In genomic region chr15:75258620-75259343, GRCh38 we compare ENCODE assay signal across 17 cellular contexts. TPM values are rescaled to one million over a fixed set of nuclear protein-coding genes. Genes with fewer than 3 reads are reported as not detected.
"Had no signal": no experiment of that assay in that cellular context is flagged by ENCODE, and none has a peak within 500 bp of the region (broad histone marks: within the 10 kb centered on the region; RNA-seq: fewer than 3 reads in every experiment).

No MANE protein-coding gene starts in this region.

RNA-seq across cellular contexts. Expression of gene GOLGA6C, which starts 0.6 kb away (rescaled TPM):
- total RNA-seq: naive thymus-derived CD8-positive, alpha-beta T cell; omental fat pad; ovary; pulmonary artery endothelial cell; right atrium auricular region; sciatic nerve; stomach; temporal lobe; thyroid gland; upper lobe of left lung; ureter; vagina had no signal

RNA-seq across cellular contexts. Expression of gene GOLGA6D, which starts 23.9 kb away (rescaled TPM):
- total RNA-seq: natural killer cell treated with Interleukin-12 subunit alpha and Interleukin-12 subunit beta and Interleukin-15 and Interleukin-18, amount 100 ng/mL, for 72 hours; neural crest cell; prostate gland; pulmonary artery endothelial cell; right atrium auricular region; thoracic aorta; thyroid gland; tibial nerve; ureter; vagina had no signal
